In genomic region chr9:6915635-6916034, GRCh38 we compare ENCODE assay signal across 1 cellular context.
TF ChIP-seq lines count a peak whose summit lies in the region.

No MANE protein-coding gene starts in this region.

TF ChIP-seq in SK-N-SH, 30 proteins besides CTCF, POLR2A, EP300 and RAD21 (continued from another document):
- TF ChIP-seq, protein P1, sequence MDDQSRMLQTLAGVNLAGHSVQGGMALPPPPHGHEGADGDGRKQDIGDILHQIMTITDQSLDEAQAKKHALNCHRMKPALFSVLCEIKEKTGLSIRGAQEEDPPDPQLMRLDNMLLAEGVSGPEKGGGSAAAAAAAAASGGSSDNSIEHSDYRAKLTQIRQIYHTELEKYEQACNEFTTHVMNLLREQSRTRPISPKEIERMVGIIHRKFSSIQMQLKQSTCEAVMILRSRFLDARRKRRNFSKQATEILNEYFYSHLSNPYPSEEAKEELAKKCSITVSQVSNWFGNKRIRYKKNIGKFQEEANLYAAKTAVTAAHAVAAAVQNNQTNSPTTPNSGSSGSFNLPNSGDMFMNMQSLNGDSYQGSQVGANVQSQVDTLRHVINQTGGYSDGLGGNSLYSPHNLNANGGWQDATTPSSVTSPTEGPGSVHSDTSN (IDR thresholded peaks at IDR 0.05) = no peak
- TF ChIP-seq USF1 (IDR thresholded peaks at IDR 0.05; ENCODE audit: borderline replicate concordance, low read depth) (no peak), TCF12 (IDR thresholded peaks at IDR 0.05) (no peak), USF2 (IDR thresholded peaks at IDR 0.05; ENCODE audit: borderline replicate concordance, low read depth, low read length) (no peak), EZH2phosphoT487 (IDR thresholded peaks at IDR 0.05; ENCODE audit: borderline replicate concordance, low read depth) (no peak)
- TF ChIP-seq, protein P2, sequence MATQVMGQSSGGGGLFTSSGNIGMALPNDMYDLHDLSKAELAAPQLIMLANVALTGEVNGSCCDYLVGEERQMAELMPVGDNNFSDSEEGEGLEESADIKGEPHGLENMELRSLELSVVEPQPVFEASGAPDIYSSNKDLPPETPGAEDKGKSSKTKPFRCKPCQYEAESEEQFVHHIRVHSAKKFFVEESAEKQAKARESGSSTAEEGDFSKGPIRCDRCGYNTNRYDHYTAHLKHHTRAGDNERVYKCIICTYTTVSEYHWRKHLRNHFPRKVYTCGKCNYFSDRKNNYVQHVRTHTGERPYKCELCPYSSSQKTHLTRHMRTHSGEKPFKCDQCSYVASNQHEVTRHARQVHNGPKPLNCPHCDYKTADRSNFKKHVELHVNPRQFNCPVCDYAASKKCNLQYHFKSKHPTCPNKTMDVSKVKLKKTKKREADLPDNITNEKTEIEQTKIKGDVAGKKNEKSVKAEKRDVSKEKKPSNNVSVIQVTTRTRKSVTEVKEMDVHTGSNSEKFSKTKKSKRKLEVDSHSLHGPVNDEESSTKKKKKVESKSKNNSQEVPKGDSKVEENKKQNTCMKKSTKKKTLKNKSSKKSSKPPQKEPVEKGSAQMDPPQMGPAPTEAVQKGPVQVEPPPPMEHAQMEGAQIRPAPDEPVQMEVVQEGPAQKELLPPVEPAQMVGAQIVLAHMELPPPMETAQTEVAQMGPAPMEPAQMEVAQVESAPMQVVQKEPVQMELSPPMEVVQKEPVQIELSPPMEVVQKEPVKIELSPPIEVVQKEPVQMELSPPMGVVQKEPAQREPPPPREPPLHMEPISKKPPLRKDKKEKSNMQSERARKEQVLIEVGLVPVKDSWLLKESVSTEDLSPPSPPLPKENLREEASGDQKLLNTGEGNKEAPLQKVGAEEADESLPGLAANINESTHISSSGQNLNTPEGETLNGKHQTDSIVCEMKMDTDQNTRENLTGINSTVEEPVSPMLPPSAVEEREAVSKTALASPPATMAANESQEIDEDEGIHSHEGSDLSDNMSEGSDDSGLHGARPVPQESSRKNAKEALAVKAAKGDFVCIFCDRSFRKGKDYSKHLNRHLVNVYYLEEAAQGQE (IDR thresholded peaks at IDR 0.05; ENCODE audit: low read depth, low read length) = no peak
